Comparison of ENCODE assay signal across 4 cellular contexts in the genomic region with DNA sequence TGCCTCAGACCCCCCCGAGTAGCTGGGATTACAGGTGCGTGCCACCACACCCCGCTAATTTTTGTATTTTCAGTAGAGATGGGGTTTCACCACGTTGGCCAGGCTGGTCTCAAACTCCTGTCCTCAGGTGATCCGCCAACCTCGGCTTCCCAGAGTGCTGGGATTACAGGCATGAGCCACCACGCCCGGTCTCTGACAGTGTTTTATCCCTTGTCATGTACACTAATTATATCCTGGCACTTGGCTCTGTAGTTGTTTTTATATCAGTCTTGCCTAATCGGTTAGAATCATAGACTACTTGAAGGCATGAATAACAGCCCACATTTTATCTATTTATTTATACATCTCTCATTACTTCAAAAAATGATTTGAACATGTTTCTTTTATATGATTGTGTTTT.
A peak's percentile ranks its signal among the peaks of the same experiment; 100 is the strongest.
DNase-seq lines count a peak whose midpoint lies in the region; ATAC-seq and TF ChIP-seq lines count a peak whose summit lies in the region.
"Not testable (repeated sequence)": the region's sequence is repeated elsewhere in the genome, so short reads cannot be mapped to it uniquely, and the experiment has no call there.

No MANE protein-coding gene starts in this region.

- not testable (repeated sequence) for H3K27me3 Mint-ChIP-seq in T-helper 17 cell; mesothelial cell of epicardium (ENCODE audit: low read depth); nephron (ENCODE audit: low read depth)

- H3K9me3 ChIP-seq in T-helper 17 cell (ENCODE audit: control insufficient read depth, low read length, poor library complexity, severe bottlenecking); gastrocnemius medialis: not testable (repeated sequence)

- H3K9me3 Mint-ChIP-seq in mesothelial cell of epicardium: peaks cover 19% of the 10 kb centered on the region
- H3K9me3 Mint-ChIP-seq in nephron: peaks cover 21% of the 10 kb centered on the region

- H3K4me1 Mint-ChIP-seq in T-helper 17 cell: not testable (repeated sequence)
- H3K4me1 Mint-ChIP-seq in mesothelial cell of epicardium: peaks cover 33% of the 10 kb centered on the region
- peaks cover 27% of the 10 kb centered on the region for H3K4me1 Mint-ChIP-seq in nephron

- not testable (repeated sequence) for TF ChIP-seq POLR2A in gastrocnemius medialis (IDR thresholded peaks at IDR 0.05)

- TF ChIP-seq CTCF in mesothelial cell of epicardium (IDR thresholded peaks at IDR 0.05; ENCODE audit: unreplicated experiment); nephron (IDR thresholded peaks at IDR 0.05; ENCODE audit: unreplicated experiment in 3 of 3); gastrocnemius medialis (IDR thresholded peaks at IDR 0.05 in 4 of 5, conservative IDR thresholded peaks at IDR 0.05 in 1 of 5): not testable (repeated sequence)

- not testable (repeated sequence) for H3K27me3 ChIP-seq in gastrocnemius medialis

- in situ Hi-C loops in gastrocnemius medialis (cut with MboI; ENCODE audit: low sequenced_read_pairs in 4 of 4): not testable (repeated sequence)

- DNase-seq in T-helper 17 cell; mesothelial cell of epicardium (ENCODE audit: low spot score in 2 of 2, unreplicated experiment in 2 of 2): not testable (repeated sequence)
- peak; percentile 31 to 61 for DNase-seq in gastrocnemius medialis

- H3K27ac Mint-ChIP-seq in T-helper 17 cell: peak overlapping the region; percentile 32
- H3K27ac Mint-ChIP-seq in mesothelial cell of epicardium: peak overlapping the region; percentile 66
- H3K27ac Mint-ChIP-seq in nephron: peak overlapping the region in 2 of 3 experiments; percentile 70 to 82

- H3K27ac ChIP-seq in gastrocnemius medialis: peak overlapping the region in 3 of 4 donors; percentile 18 to 55 (median 39)

- H3K36me3 ChIP-seq in gastrocnemius medialis: not testable (repeated sequence)

- not testable (repeated sequence) for H3K4me3 ChIP-seq in gastrocnemius medialis

- ATAC-seq in T-helper 17 cell: not testable (repeated sequence)
- peak; percentile 92 to 99 for ATAC-seq in gastrocnemius medialis

- H3K4me1 ChIP-seq in gastrocnemius medialis: not testable (repeated sequence)

- not testable (repeated sequence) for H3K4me3 Mint-ChIP-seq in T-helper 17 cell, mesothelial cell of epicardium, nephron

- H3K36me3 Mint-ChIP-seq in T-helper 17 cell (ENCODE audit: low read depth): not testable (repeated sequence)
- H3K36me3 Mint-ChIP-seq in mesothelial cell of epicardium (peaks cover 19% of the 10 kb centered on the region), nephron (ENCODE audit: low read depth) (peaks cover 12% of the 10 kb centered on the region)

- intact Hi-C loops in gastrocnemius medialis (cut with DNase I; ENCODE audit: low total_unique reads): not testable (repeated sequence)
